Comparison of ENCODE assay signal across 8 cellular contexts in genomic region chr19:43463381-43464088, GRCh38. TPM values are rescaled to one million over a fixed set of nuclear protein-coding genes. Genes with fewer than 3 reads are reported as not detected.
DNase-seq lines count a peak whose midpoint lies in the region; ATAC-seq and TF ChIP-seq lines count a peak whose summit lies in the region.

No MANE protein-coding gene starts in this region.

- TF ChIP-seq CTCF in GM12865 (IDR thresholded peaks at IDR 0.05; ENCODE audit: insufficient read depth, low read depth, low read length, missing control alignments) = no peak

- peak overlapping the region; percentile 13 for H3K27ac ChIP-seq in right cardiac atrium (ENCODE audit: low read length)
- peak overlapping the region; percentile 80 for H3K27ac ChIP-seq in urinary bladder (ENCODE audit: low read depth)

- H3K4me3 ChIP-seq in GM12865 (ENCODE audit: low read depth, low read length) = peak overlapping the region; percentile 73
- peak overlapping the region; percentile 69 for H3K4me3 ChIP-seq in right cardiac atrium (ENCODE audit: low read length)
- H3K4me3 ChIP-seq in urinary bladder (ENCODE audit: low read depth, low read length) = peak overlapping the region; percentile 48

- H3K4me1 ChIP-seq in right cardiac atrium (ENCODE audit: control insufficient read depth, insufficient read depth, low read length) (no peaks in the 10 kb centered on the region), urinary bladder (ENCODE audit: insufficient read depth) (no peaks in the 10 kb centered on the region)

- under 1% methylated on average over 54 of the region's 54 CpGs for WGBS in right cardiac atrium
- WGBS in urinary bladder = under 1% methylated on average over 54 of the region's 54 CpGs

- DNase-seq in GM12865 (ENCODE audit: low read depth) (peak; percentile 97), NCI-H1105 treated with DMSO at 0.1 percent for 48 hours (lab: John Stamatoyannopoulos, UW) (peak; percentile 99), T-helper 2 cell (peak; percentile 96 to 100 (median 99)), anterior cingulate cortex (lab: John Stamatoyannopoulos, UW) (peak in 56 of 58 donors; percentile 40 to 93 (median 82)), right cardiac atrium (peak; percentile 98 to 100 (median 99)), pulmonary artery endothelial cell (ENCODE audit: low read depth, low spot score) (peak; percentile 60)

- no peaks in the 10 kb centered on the region for H3K9me3 ChIP-seq in right cardiac atrium (ENCODE audit: control insufficient read depth, low read length)

- intact Hi-C loops in right cardiac atrium (cut with DNase I) = loop anchor here in 2 of 4 donors (5.0 kb wide), 1 partner anchor 39 kb away; the partner anchor contains the start of gene PHLDB3 (in 2 of the 2)

- ATAC-seq in HG02678 (IDR thresholded peaks at IDR 0.05; ENCODE audit: unreplicated experiment) (peak; percentile 85), right cardiac atrium (peak; percentile 96 to 97)

- H3K27me3 ChIP-seq in right cardiac atrium (ENCODE audit: control insufficient read depth, insufficient read depth) = no peaks in the 10 kb centered on the region

- no peaks in the 10 kb centered on the region for H3K36me3 ChIP-seq in urinary bladder (ENCODE audit: insufficient read depth)

RNA-seq across cellular contexts. Expression of gene LYPD3, which starts 1.9 kb away (rescaled TPM):
- total RNA-seq in right cardiac atrium (1 to 10 TPM in 1 of 4 donors, under 1 TPM in 3; 0.53 to 1.5 (median 0.75) TPM), pulmonary artery endothelial cell (not detected in 2 replicates), urinary bladder (2.8 TPM)
- polyA plus RNA-seq in right cardiac atrium (0.97 TPM), urinary bladder (7.7 TPM)

RNA-seq across cellular contexts. Expression of gene PHLDB3, which starts 41.0 kb away (rescaled TPM):
- 10 to 100 TPM in 2 of 4 donors, 1 to 10 TPM in 2; 6.3 to 11.4 (median 8.7) TPM for total RNA-seq in right cardiac atrium
- polyA plus RNA-seq in right cardiac atrium = 6.9 TPM
- 9.0 and 11.4 TPM in 2 replicates for total RNA-seq in pulmonary artery endothelial cell
- total RNA-seq in urinary bladder = 10.7 TPM
- 12.4 TPM for polyA plus RNA-seq in urinary bladder

RNA-seq across cellular contexts. Expression of gene TEX101, which starts 48.8 kb away (rescaled TPM):
- total RNA-seq in right cardiac atrium (not detected), pulmonary artery endothelial cell (not detected in 2 replicates), urinary bladder (not detected)
- polyA plus RNA-seq in right cardiac atrium (not detected), urinary bladder (not detected)

Comparison
In these comparisons a context has a peak if more than half of its experiments do, and no peak if none do; other contexts are left out.
1. Peak in every context shown above with its lines: DNase-seq, ATAC-seq, H3K4me3 ChIP-seq and H3K27ac ChIP-seq.